29 cellular contexts compared by ENCODE assay signal in genomic region chr13:56378566-56378965, GRCh38.
"Had no signal": no experiment of that assay in that cellular context is flagged by ENCODE, and none has a peak within 500 bp of the region (broad histone marks: within the 10 kb centered on the region; RNA-seq: fewer than 3 reads in every experiment).

No MANE protein-coding gene starts in this region.

- H3K27me3 ChIP-seq: body of pancreas, cardiac muscle cell, colonic mucosa, esophagus muscularis mucosa, gastroesophageal sphincter, heart right ventricle, hepatocyte had no signal

- DNase-seq: activated B cell treated with CpG ODN at 0.5 μM for 24 hours; activated CD4-positive, alpha-beta T cell treated with anti-CD3 and anti-CD28 coated beads for 48 hours; activated CD4-positive, alpha-beta T cell treated with anti-CD3 and anti-CD28 coated beads, Interleukin-2, amount 50 U/mL, for 1 hour; activated CD4-positive, alpha-beta T cell treated with anti-CD3 and anti-CD28 coated beads, Interleukin-2, amount 50 U/mL, for 48 hours; activated CD8-positive, alpha-beta memory T cell treated with anti-CD3 and anti-CD28 coated beads for 24 hours; activated CD8-positive, alpha-beta T cell treated with anti-CD3 and anti-CD28 coated beads for 36 hours; activated effector memory CD4-positive, alpha-beta T cell treated with Interleukin-2 at 50 U/mL for 16 hours; activated gamma-delta T cell treated with Interleukin-2 at 50 U/mL for 16 hours; activated naive CD4-positive, alpha-beta T cell treated with anti-CD3 and anti-CD28 coated beads, Interleukin-2, amount 50 U/mL, for 16 hours; activated naive CD4-positive, alpha-beta T cell treated with Interleukin-2 at 50 U/mL for 16 hours; activated T-cell treated with anti-CD3 and anti-CD28 coated beads, Interleukin-2, amount 50 U/mL, for 4 hours; amniotic stem cell; aorta; body of pancreas; central memory CD4-positive, alpha-beta T cell; cerebellar nuclear complex; colonic mucosa; effector CD8-positive, alpha-beta T cell; erythroblast; foreskin melanocyte; heart right ventricle; T1000; WERI-Rb-1 had no signal

- H3K36me3 ChIP-seq: cardiac muscle cell, colonic mucosa, esophagus muscularis mucosa, gastroesophageal sphincter, heart right ventricle, WERI-Rb-1 had no signal

- H3K9me3 ChIP-seq: body of pancreas, colonic mucosa, gastroesophageal sphincter had no signal

- ATAC-seq: activated CD4-positive, CD25-positive, alpha-beta regulatory T cell treated with anti-CD3 and anti-CD28 coated beads, Interleukin-2, amount 50 U/mL, for 24 hours; activated CD8-positive, alpha-beta T cell treated with anti-CD3 and anti-CD28 coated beads for 36 hours; activated T-cell treated with anti-CD3 and anti-CD28 coated beads, Interleukin-2, amount 50 U/mL, for 4 hours; activated T-helper 17 cell treated with anti-CD3 and anti-CD28 coated beads, Interleukin-2, amount 50 U/mL, for 72 hours; body of pancreas; gastroesophageal sphincter; heart right ventricle had no signal

- H3K4me1 ChIP-seq: body of pancreas, colonic mucosa, esophagus muscularis mucosa, gastroesophageal sphincter, heart right ventricle had no signal

- H3K27ac ChIP-seq: body of pancreas, cardiac muscle cell, colonic mucosa, esophagus muscularis mucosa, gastroesophageal sphincter, heart right ventricle, hepatocyte, WERI-Rb-1 had no signal

- H3K4me3 ChIP-seq: body of pancreas, cardiac muscle cell, colonic mucosa, esophagus muscularis mucosa, gastroesophageal sphincter, heart right ventricle, hepatocyte had no signal
